Comparison of ENCODE assay signal across 31 cellular contexts in genomic region chrX:8003147-8003883, GRCh38.
"Had no signal": no experiment of that assay in that cellular context is flagged by ENCODE, and none has a peak within 500 bp of the region (broad histone marks: within the 10 kb centered on the region; RNA-seq: fewer than 3 reads in every experiment).

No MANE protein-coding gene starts in this region.

- H3K4me3 Mint-ChIP-seq: naive thymus-derived CD4-positive, alpha-beta T cell; natural killer cell; nephron; neural progenitor cell; stimulated activated memory B cell treated with anti-CD40 and anti-IgM and Interleukin-4, amounts not matched to agents 10 μg/mL and 1 μg/mL and 100 μg/mL, for 72 hours; stimulated activated naive CD8-positive, alpha-beta T cell treated with anti-CD3 and anti-CD28 coated beads, Interleukin-15, amount 100 ng/mL, for 72 hours; type B pancreatic cell had no signal

- H3K27ac ChIP-seq: neural progenitor cell, ovary, parathyroid adenoma, prostate gland, right atrium auricular region, right lobe of liver, skin epidermis, spleen, suprapubic skin, testis, tibial artery, transverse colon, upper lobe of right lung, uterus had no signal

- H3K27ac Mint-ChIP-seq: naive thymus-derived CD4-positive, alpha-beta T cell; natural killer cell; nephron; neural progenitor cell; stimulated activated memory B cell treated with anti-CD40 and anti-IgM and Interleukin-4, amounts not matched to agents 10 μg/mL and 1 μg/mL and 100 μg/mL, for 72 hours; stimulated activated naive CD8-positive, alpha-beta T cell treated with anti-CD3 and anti-CD28 coated beads, Interleukin-15, amount 100 ng/mL, for 72 hours; type B pancreatic cell had no signal

- H3K9me3 ChIP-seq: ovary, prostate gland, right lobe of liver, suprapubic skin, testis, transverse colon, upper lobe of right lung, uterus had no signal

- ATAC-seq: naive thymus-derived CD4-positive, alpha-beta T cell; natural killer cell; right lobe of liver; stimulated activated memory B cell treated with anti-CD40 and anti-IgM and Interleukin-4, amounts not matched to agents 10 μg/mL and 1 μg/mL and 100 μg/mL, for 72 hours; stimulated activated naive CD8-positive, alpha-beta T cell treated with anti-CD3 and anti-CD28 coated beads, Interleukin-15, amount 100 ng/mL, for 72 hours; stimulated activated naive CD8-positive, alpha-beta T cell treated with anti-CD3 and anti-CD28 coated beads, Interleukin-15, Interleukin-2, amounts not matched to agents 100 U/mL and 50 U/mL, for 24 hours; upper lobe of right lung had no signal

- H3K9me3 Mint-ChIP-seq: natural killer cell; nephron; stimulated activated memory B cell treated with anti-CD40 and anti-IgM and Interleukin-4, amounts not matched to agents 10 μg/mL and 1 μg/mL and 100 μg/mL, for 72 hours; stimulated activated naive CD8-positive, alpha-beta T cell treated with anti-CD3 and anti-CD28 coated beads, Interleukin-15, amount 100 ng/mL, for 72 hours; type B pancreatic cell had no signal

- H3K27me3 Mint-ChIP-seq: naive thymus-derived CD4-positive, alpha-beta T cell; stimulated activated memory B cell treated with anti-CD40 and anti-IgM and Interleukin-4, amounts not matched to agents 10 μg/mL and 1 μg/mL and 100 μg/mL, for 72 hours; stimulated activated naive CD8-positive, alpha-beta T cell treated with anti-CD3 and anti-CD28 coated beads, Interleukin-15, amount 100 ng/mL, for 72 hours; type B pancreatic cell had no signal

- H3K4me2 ChIP-seq: neural progenitor cell, smooth muscle cell had no signal

- H2AFZ ChIP-seq: neural progenitor cell, parathyroid adenoma had no signal

- H3K27me3 ChIP-seq: neural progenitor cell, ovary, right atrium auricular region, right lobe of liver, spleen, suprapubic skin, testis, tibial artery, transverse colon, upper lobe of right lung, uterus had no signal

- H3K4me3 ChIP-seq: neural progenitor cell, ovary, prostate gland, right atrium auricular region, right lobe of liver, skin epidermis, smooth muscle cell, spleen, suprapubic skin, testis, tibial artery, transverse colon, upper lobe of right lung, uterus had no signal

- H3K79me2 ChIP-seq: parathyroid adenoma had no signal

- H3K4me1 Mint-ChIP-seq: nephron; neural progenitor cell; stimulated activated memory B cell treated with anti-CD40 and anti-IgM and Interleukin-4, amounts not matched to agents 10 μg/mL and 1 μg/mL and 100 μg/mL, for 72 hours; stimulated activated naive CD8-positive, alpha-beta T cell treated with anti-CD3 and anti-CD28 coated beads, Interleukin-15, amount 100 ng/mL, for 72 hours had no signal

- DNase-seq: naive thymus-derived CD4-positive, alpha-beta T cell; natural killer cell; occipital lobe; ovary; retina; right lobe of liver; spleen; stimulated activated CD4-positive, alpha-beta T cell treated with anti-CD3 and anti-CD28 coated beads, Interleukin-12 subunit alpha, Interleukin-12 subunit beta, amount 100 ng/mL, for 4 hours; stimulated activated CD4-positive, alpha-beta T cell treated with anti-CD3 and anti-CD28 coated beads, Interleukin-1b, Interleukin-23, amount 100 ng/mL, for 48 hours; stimulated activated CD4-positive, alpha-beta T cell treated with anti-CD3 and anti-CD28 coated beads, Interleukin-4, amount 100 ng/mL, for 1 hour; stimulated activated CD4-positive, alpha-beta T cell treated with anti-CD3 and anti-CD28 coated beads, Interleukin-4, amount 100 ng/mL, for 4 hours; stimulated activated CD8-positive, alpha-beta memory T cell treated with anti-CD3 and anti-CD28 coated beads, Interleukin-4, amount 100 ng/mL, for 48 hours; stimulated activated naive CD4-positive, alpha-beta T cell; stimulated activated naive CD8-positive, alpha-beta T cell treated with anti-CD3 and anti-CD28 coated beads, Interleukin-15, amount 100 ng/mL, for 72 hours; stimulated activated naive CD8-positive, alpha-beta T cell treated with anti-CD3 and anti-CD28 coated beads, Interleukin-15, Interleukin-2, amounts not matched to agents 100 U/mL and 50 U/mL, for 24 hours; substantia nigra; testis; tibial artery; transverse colon; upper lobe of right lung; uterus had no signal

- H3K4me1 ChIP-seq: neural progenitor cell, parathyroid adenoma, prostate gland, right atrium auricular region, right lobe of liver, spleen, suprapubic skin, testis, tibial artery, transverse colon, upper lobe of right lung, uterus had no signal

- H3K36me3 Mint-ChIP-seq: naive thymus-derived CD4-positive, alpha-beta T cell; natural killer cell; stimulated activated memory B cell treated with anti-CD40 and anti-IgM and Interleukin-4, amounts not matched to agents 10 μg/mL and 1 μg/mL and 100 μg/mL, for 72 hours; type B pancreatic cell had no signal

- H3K36me3 ChIP-seq: neural progenitor cell, ovary, prostate gland, right atrium auricular region, right lobe of liver, spleen, suprapubic skin, tibial artery, transverse colon, upper lobe of right lung, uterus had no signal
